20 cellular contexts compared by ENCODE assay signal in genomic region chr10:118615888-118616287, GRCh38. TPM values are rescaled to one million over a fixed set of nuclear protein-coding genes. Genes with fewer than 3 reads are reported as not detected.
DNase-seq lines count a peak whose midpoint lies in the region; ATAC-seq, FAIRE-seq and TF ChIP-seq lines count a peak whose summit lies in the region.
"Had no signal": no experiment of that assay in that cellular context is flagged by ENCODE, and none has a peak within 500 bp of the region (broad histone marks: within the 10 kb centered on the region; RNA-seq: fewer than 3 reads in every experiment).

No MANE protein-coding gene starts in this region.

- H3K27me3 ChIP-seq in kidney epithelial cell (ENCODE audit: control insufficient read depth, insufficient read depth, low read length) = peaks cover 6% of the 10 kb centered on the region

- intact Hi-C loops in MCF 10A (cut with micrococcal nuclease) = no loop called here

- no peaks in the 10 kb centered on the region for H3K36me3 ChIP-seq in kidney epithelial cell (ENCODE audit: control insufficient read depth, insufficient read depth, low read length)
- H3K36me3 ChIP-seq: thoracic aorta had no signal

- no peak for TF ChIP-seq CTCF in MCF 10A (IDR thresholded peaks at IDR 0.05; ENCODE audit: unreplicated experiment)
- peak; percentile 9 for TF ChIP-seq CTCF in kidney epithelial cell (IDR thresholded peaks at IDR 0.05; ENCODE audit: insufficient read depth, low read length, poor library complexity, severe bottlenecking)

- DNase-seq in AG08396 (ENCODE audit: low spot score) = peak; percentile 30
- peak; percentile 18 for DNase-seq in LHCN-M2 (ENCODE audit: low read depth)
- peak; percentile 11 for DNase-seq in MCF 10A (ENCODE audit: unreplicated experiment)
- no peak for DNase-seq in kidney epithelial cell (ENCODE audit: low read depth)
- no peak for DNase-seq in OCI-M2 (lab: John Stamatoyannopoulos, UW; ENCODE audit: unreplicated experiment)
- no peak for DNase-seq in GM12891 (ENCODE audit: insufficient read length, low spot score)
- no peak for DNase-seq in NAMALWA (ENCODE audit: low spot score)
- DNase-seq: activated CD4-positive, alpha-beta T cell treated with anti-CD3 and anti-CD28 coated beads, Interleukin-2, amount 50 U/mL, for 1 hour; DMS153; NCI-H1092 treated with DMSO at 0.1 percent for 48 hours; NCI-H446 treated with DMSO at 0.1 percent for 48 hours; OCI-M1; T-helper 17 cell had no signal

- POLR2A ChIA-PET in MCF 10A (lab: Yijun Ruan, JAX) = interaction anchor here (0.5 to 1.2 kb wide), 2 partner anchors 10 to 151 kb away, joined by 3 to 4 read pairs; no protein-coding TSS in a partner anchor

- H3K27ac Mint-ChIP-seq in MCF 10A (ENCODE audit: low read depth, unreplicated experiment) = no peak overlapping the region
- H3K27ac Mint-ChIP-seq: T-helper 17 cell had no signal

- peaks cover 10% of the 10 kb centered on the region for H3K4me1 Mint-ChIP-seq in MCF 10A (ENCODE audit: insufficient read depth, unreplicated experiment)
- H3K4me1 Mint-ChIP-seq: T-helper 17 cell had no signal

- TF ChIP-seq POLR2A in GM12891 (IDR thresholded peaks at IDR 0.05; ENCODE audit: low read depth, low read length) = no peak

- H3K4me3 Mint-ChIP-seq in MCF 10A (ENCODE audit: unreplicated experiment) = no peak overlapping the region
- H3K4me3 Mint-ChIP-seq: T-helper 17 cell had no signal

- FAIRE-seq in GM12891 (lab: Jason Lieb, UNC) = no peak
- FAIRE-seq: colon, HepG2 had no signal

- ATAC-seq in GM18511 (IDR thresholded peaks at IDR 0.05; ENCODE audit: unreplicated experiment) = no peak
- ATAC-seq: HepG2, T-helper 17 cell had no signal

- no peaks in the 10 kb centered on the region for H3K36me3 Mint-ChIP-seq in MCF 10A (ENCODE audit: insufficient read depth, unreplicated experiment)

- H3K27me3 Mint-ChIP-seq in MCF 10A (ENCODE audit: insufficient read depth, unreplicated experiment) = peaks cover 38% of the 10 kb centered on the region

- H3K9me3 Mint-ChIP-seq in MCF 10A (ENCODE audit: unreplicated experiment) = no peaks in the 10 kb centered on the region

- CTCF ChIA-PET in MCF 10A (lab: Yijun Ruan, JAX) = interaction anchor here (0.5 to 1.1 kb wide), 2 partner anchors 16 to 20 kb away, joined by 3 read pairs; no protein-coding TSS in a partner anchor

- no peak overlapping the region for H3K4me3 ChIP-seq in kidney epithelial cell (ENCODE audit: low read depth, low read length)
- H3K4me3 ChIP-seq: thoracic aorta had no signal

- BruUV-seq in MCF 10A (replicated peaks; lab: Mats Ljungman, UMichigan) = no TSS peak

TF ChIP-seq in GM12891, 5 proteins besides CTCF, POLR2A, EP300 and RAD21:
- TF ChIP-seq PAX5 (IDR thresholded peaks at IDR 0.05; ENCODE audit: insufficient read depth, low read length, severe bottlenecking) (no peak), SPI1 (IDR thresholded peaks at IDR 0.05; ENCODE audit: low read depth, low read length) (no peak), POLR2AphosphoS5 (IDR thresholded peaks at IDR 0.05; ENCODE audit: low read depth, low read length) (no peak)

RNA-seq across cellular contexts. Expression of gene PRLHR, which starts 20.4 kb away (rescaled TPM):
- total RNA-seq in LHCN-M2 (2014; rRNA removed) (not detected in 2 replicates), MCF 10A (2022) (not detected in 2 replicates), kidney epithelial cell (not detected in 2 replicates)
- polyA plus RNA-seq in LHCN-M2 (2012) = not detected
- polyA plus RNA-seq in GM12891 (2012; ENCODE audit: low read depth, missing spikeins) = 0.15 TPM
- total RNA-seq: fibroblast of lung, HepG2, mesenteric fat pad, T-helper 17 cell, thoracic aorta had no signal
- polyA plus RNA-seq: AG04450, fibroblast of lung, HepG2 had no signal

Comparison
In these comparisons a context has a peak if more than half of its experiments do, and no peak if none do; other contexts are left out.
1. DNase-seq: peak in AG08396 (single experiment), LHCN-M2 (single experiment) and MCF 10A (single experiment); none in kidney epithelial cell (single experiment), OCI-M2 (single experiment), GM12891 (single experiment) and NAMALWA (single experiment).